ENCODE assay signal across 8 cellular contexts in genomic region chr1:206739411-206740076, GRCh38. TPM values are rescaled to one million over a fixed set of nuclear protein-coding genes. Genes with fewer than 3 reads are reported as not detected.
DNase-seq lines count a peak whose midpoint lies in the region; ATAC-seq and TF ChIP-seq lines count a peak whose summit lies in the region.

No MANE protein-coding gene starts in this region.

- H3K36me3 Mint-ChIP-seq in T-helper 2 cell treated with Interferon-gamma antibody and Interleukin-4, amounts not matched to agents 5 μg/mL and 100 μg/mL, for 36 hours (ENCODE audit: low read depth), result peaks cover 21% of the 10 kb centered on the region

- H3K36me3 ChIP-seq in psoas muscle (ENCODE audit: insufficient read depth in 1 of 2, low read depth in 1 of 2) (peaks cover 0 to 14% of the 10 kb centered on the region in 2 donors), MG63 (peaks cover 15% of the 10 kb centered on the region), suprapubic skin (peaks cover 13% of the 10 kb centered on the region)

- peak overlapping the region; percentile 67 for H3K4me3 Mint-ChIP-seq in T-helper 2 cell treated with Interferon-gamma antibody and Interleukin-4, amounts not matched to agents 5 μg/mL and 100 μg/mL, for 36 hours

- peaks cover 71% of the 10 kb centered on the region for H3K4me1 Mint-ChIP-seq in T-helper 2 cell treated with Interferon-gamma antibody and Interleukin-4, amounts not matched to agents 5 μg/mL and 100 μg/mL, for 36 hours (ENCODE audit: low read depth)

- peak; percentile 87 for ATAC-seq in GM19351 (IDR thresholded peaks at IDR 0.05; ENCODE audit: unreplicated experiment)
- ATAC-seq in HG03159 (IDR thresholded peaks at IDR 0.05; ENCODE audit: unreplicated experiment), result peak; percentile 86
- peak; percentile 29 to 53 (median 34) for ATAC-seq in psoas muscle

- intact Hi-C loops in psoas muscle (cut with DNase I), result loop anchor here (5.0 kb wide), 2 partner anchors 63 to 173 kb away; no protein-coding TSS in a partner anchor

- peak overlapping the region; percentile 92 for H3K27ac Mint-ChIP-seq in T-helper 2 cell treated with Interferon-gamma antibody and Interleukin-4, amounts not matched to agents 5 μg/mL and 100 μg/mL, for 36 hours

- H3K4me3 ChIP-seq in psoas muscle (no peak overlapping the region), MG63 (no peak overlapping the region), suprapubic skin (no peak overlapping the region)

- DNase-seq in ELF-1 (ENCODE audit: low read depth, low spot score) (peak; percentile 83), psoas muscle (no peak), MG63 (no peak), suprapubic skin (ENCODE audit: low spot score in 2 of 2) (no peak), NCI-H2171 (lab: John Stamatoyannopoulos, UW) (no peak)
- DNase-seq in T-helper 2 cell treated with Interferon-gamma antibody and Interleukin-4, amounts not matched to agents 5 μg/mL and 100 μg/mL, for 36 hours (ENCODE audit: low spot score), result peak; percentile 57

- WGBS in psoas muscle, 3 donors, result 15 to 24% (median 18%) methylated on average over 5 of the region's 5 CpGs
- WGBS in suprapubic skin, result 42% methylated on average over 5 of the region's 5 CpGs

- TF ChIP-seq EP300 in suprapubic skin (IDR thresholded peaks at IDR 0.05), result no peak

- no peaks in the 10 kb centered on the region for H3K27me3 ChIP-seq in psoas muscle (ENCODE audit: insufficient read depth in 3 of 3, low read length in 2 of 3)
- no peaks in the 10 kb centered on the region; the same call in 1 of the 2 replicates for H3K27me3 ChIP-seq in MG63
- H3K27me3 ChIP-seq in suprapubic skin, result no peaks in the 10 kb centered on the region

- H3K9me3 Mint-ChIP-seq in T-helper 2 cell treated with Interferon-gamma antibody and Interleukin-4, amounts not matched to agents 5 μg/mL and 100 μg/mL, for 36 hours, result no peaks in the 10 kb centered on the region

- TF ChIP-seq CTCF in psoas muscle (IDR thresholded peaks at IDR 0.05) (no peak), suprapubic skin (IDR thresholded peaks at IDR 0.05) (no peak)

- TF ChIP-seq POLR2A in suprapubic skin (IDR thresholded peaks at IDR 0.05), result no peak

- H3K27me3 Mint-ChIP-seq in T-helper 2 cell treated with Interferon-gamma antibody and Interleukin-4, amounts not matched to agents 5 μg/mL and 100 μg/mL, for 36 hours (ENCODE audit: low read depth), result no peaks in the 10 kb centered on the region

- H3K27ac ChIP-seq in psoas muscle (no peak overlapping the region), suprapubic skin (no peak overlapping the region)

- H3K4me1 ChIP-seq in psoas muscle (peaks cover 11% of the 10 kb centered on the region), suprapubic skin (peaks cover 2% of the 10 kb centered on the region)

- H3K9me3 ChIP-seq in psoas muscle (no peaks in the 10 kb centered on the region), MG63 (no peaks in the 10 kb centered on the region), suprapubic skin (no peaks in the 10 kb centered on the region)

RNA-seq across cellular contexts. Expression of gene IL19, which starts 31.0 kb away (rescaled TPM):
- not detected for total RNA-seq in psoas muscle
- not detected for polyA plus RNA-seq in psoas muscle
- not detected in 2 replicates for total RNA-seq in MG63 (2014; rRNA removed; shearing (Covaris generic); ENCODE audit: low replicate concordance)
- total RNA-seq in suprapubic skin, result not detected

RNA-seq across cellular contexts. Expression of gene IL10, which starts 32.8 kb away (rescaled TPM):
- total RNA-seq in psoas muscle (under 1 TPM in 3 of 4 donors, not detected in 1; 0.32 to 0.44 (median 0.44) TPM), suprapubic skin (1 to 10 TPM in 2 of 4 donors, under 1 TPM in 1, not detected in 1; 0.49 to 1.6 (median 1.0) TPM)
- under 1 TPM; 0.20 to 0.82 (median 0.22) TPM for polyA plus RNA-seq in psoas muscle
- not detected in 2 replicates for total RNA-seq in MG63 (2014; rRNA removed; shearing (Covaris generic); ENCODE audit: low replicate concordance)

RNA-seq across cellular contexts. Expression of gene MAPKAPK2, which starts 54.8 kb away (rescaled TPM):
- total RNA-seq in psoas muscle (100 to 1,000 TPM in 3 of 4 donors, 10 to 100 TPM in 1; 89.4 to 198 (median 167) TPM), suprapubic skin (10 to 100 TPM; 38.0 to 72.3 (median 62.4) TPM)
- 100 to 1,000 TPM; 108 to 191 (median 112) TPM for polyA plus RNA-seq in psoas muscle
- total RNA-seq in MG63 (2014; rRNA removed; shearing (Covaris generic); ENCODE audit: low replicate concordance), result 28.1 and 32.3 TPM in 2 replicates

Comparison
In these comparisons a context has a peak if more than half of its experiments do, and no peak if none do; other contexts are left out.
1. DNase-seq: peak in ELF-1 (single experiment) and T-helper 2 cell treated with Interferon-gamma antibody and Interleukin-4, amounts not matched to agents 5 μg/mL and 100 μg/mL, for 36 hours (single experiment); none in psoas muscle (0 of 2), MG63 (single experiment), suprapubic skin (0 of 2) and NCI-H2171 (single experiment).
2. ATAC-seq: peak in every context shown above with its lines; median percentile 87 in GM19351; 86 in HG03159; 34 in psoas muscle.